Comparison of ENCODE assay signal across 1 cellular context in the genomic region with DNA sequence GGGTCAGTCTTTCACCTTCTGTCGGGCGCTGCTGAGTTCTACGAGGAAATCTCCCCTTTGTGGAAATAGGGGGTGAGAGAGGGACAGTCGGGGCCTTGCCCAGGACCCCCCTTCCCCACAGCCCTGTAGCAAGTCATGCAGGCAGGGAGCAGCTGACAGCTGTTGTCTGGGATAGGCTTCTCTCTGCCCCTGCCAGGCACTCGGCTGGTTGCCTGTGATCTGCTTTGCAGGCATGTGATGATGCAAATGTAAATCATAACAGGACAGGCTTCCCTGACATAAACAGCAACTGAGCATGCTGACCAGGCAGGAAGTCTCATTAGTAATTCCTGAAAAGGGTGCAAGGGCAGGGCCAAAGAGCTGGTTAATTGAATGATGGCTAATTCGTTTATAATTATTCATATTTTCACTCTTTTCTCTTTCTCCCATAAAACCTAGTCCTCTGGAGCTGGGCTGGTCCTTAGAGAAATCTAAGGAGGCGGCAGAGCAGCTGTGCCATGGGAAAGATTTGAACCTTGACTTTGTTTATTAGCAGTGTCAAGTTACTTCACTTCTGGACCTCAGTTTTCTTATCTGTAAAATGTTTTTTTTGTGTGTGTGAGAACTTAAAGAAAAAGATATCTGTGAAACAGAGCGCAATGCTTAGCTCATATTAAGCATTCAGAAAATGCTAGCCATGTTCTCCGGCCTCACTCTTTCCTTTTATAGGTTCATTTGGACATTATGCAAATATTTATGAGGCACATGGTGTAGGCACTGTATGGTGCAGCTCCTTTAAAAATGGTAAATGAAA.
TF ChIP-seq lines count a peak whose summit lies in the region.

No MANE protein-coding gene starts in this region.

TF ChIP-seq in GM23338, 12 proteins besides CTCF, POLR2A, EP300 and RAD21 (continued from another document):
- TF ChIP-seq, protein P1, sequence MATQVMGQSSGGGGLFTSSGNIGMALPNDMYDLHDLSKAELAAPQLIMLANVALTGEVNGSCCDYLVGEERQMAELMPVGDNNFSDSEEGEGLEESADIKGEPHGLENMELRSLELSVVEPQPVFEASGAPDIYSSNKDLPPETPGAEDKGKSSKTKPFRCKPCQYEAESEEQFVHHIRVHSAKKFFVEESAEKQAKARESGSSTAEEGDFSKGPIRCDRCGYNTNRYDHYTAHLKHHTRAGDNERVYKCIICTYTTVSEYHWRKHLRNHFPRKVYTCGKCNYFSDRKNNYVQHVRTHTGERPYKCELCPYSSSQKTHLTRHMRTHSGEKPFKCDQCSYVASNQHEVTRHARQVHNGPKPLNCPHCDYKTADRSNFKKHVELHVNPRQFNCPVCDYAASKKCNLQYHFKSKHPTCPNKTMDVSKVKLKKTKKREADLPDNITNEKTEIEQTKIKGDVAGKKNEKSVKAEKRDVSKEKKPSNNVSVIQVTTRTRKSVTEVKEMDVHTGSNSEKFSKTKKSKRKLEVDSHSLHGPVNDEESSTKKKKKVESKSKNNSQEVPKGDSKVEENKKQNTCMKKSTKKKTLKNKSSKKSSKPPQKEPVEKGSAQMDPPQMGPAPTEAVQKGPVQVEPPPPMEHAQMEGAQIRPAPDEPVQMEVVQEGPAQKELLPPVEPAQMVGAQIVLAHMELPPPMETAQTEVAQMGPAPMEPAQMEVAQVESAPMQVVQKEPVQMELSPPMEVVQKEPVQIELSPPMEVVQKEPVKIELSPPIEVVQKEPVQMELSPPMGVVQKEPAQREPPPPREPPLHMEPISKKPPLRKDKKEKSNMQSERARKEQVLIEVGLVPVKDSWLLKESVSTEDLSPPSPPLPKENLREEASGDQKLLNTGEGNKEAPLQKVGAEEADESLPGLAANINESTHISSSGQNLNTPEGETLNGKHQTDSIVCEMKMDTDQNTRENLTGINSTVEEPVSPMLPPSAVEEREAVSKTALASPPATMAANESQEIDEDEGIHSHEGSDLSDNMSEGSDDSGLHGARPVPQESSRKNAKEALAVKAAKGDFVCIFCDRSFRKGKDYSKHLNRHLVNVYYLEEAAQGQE (IDR thresholded peaks at IDR 0.05; ENCODE audit: unreplicated experiment): no peak
- TF ChIP-seq EZH2phosphoT487 (IDR thresholded peaks at IDR 0.05; ENCODE audit: unreplicated experiment): no peak
- no peak for TF ChIP-seq ZNF114 (CRISPR knock-in tag; IDR thresholded peaks at IDR 0.05)
- TF ChIP-seq STAT1 (IDR thresholded peaks at IDR 0.05; ENCODE audit: unreplicated experiment): no peak
